2 cellular contexts compared by ENCODE assay signal in genomic region chr14:91687436-91687835, GRCh38. TPM values are rescaled to one million over a fixed set of nuclear protein-coding genes. Genes with fewer than 3 reads are reported as not detected.
"Had no signal": no experiment of that assay in that cellular context is flagged by ENCODE, and none has a peak within 500 bp of the region (broad histone marks: within the 10 kb centered on the region; RNA-seq: fewer than 3 reads in every experiment).

No MANE protein-coding gene starts in this region.

RNA-seq across cellular contexts. Expression of gene CATSPERB, which starts 44.5 kb away (rescaled TPM):
- total RNA-seq: LHCN-M2, M059J had no signal
